Comparison of ENCODE assay signal across 21 cellular contexts in genomic region chr4:7542781-7543180, GRCh38.
"Had no signal": no experiment of that assay in that cellular context is flagged by ENCODE, and none has a peak within 500 bp of the region (broad histone marks: within the 10 kb centered on the region; RNA-seq: fewer than 3 reads in every experiment).

No MANE protein-coding gene starts in this region.

- H3K4me2 ChIP-seq: hepatocyte had no signal

- H2AFZ ChIP-seq: hepatocyte had no signal

- ATAC-seq: foreskin keratinocyte, gastroesophageal sphincter, heart left ventricle, left cardiac atrium, left lung, left ventricle myocardium superior had no signal

- H3K4me1 Mint-ChIP-seq: memory B cell had no signal

- H3K79me2 ChIP-seq: hepatocyte had no signal

- H3K4me3 Mint-ChIP-seq: immature natural killer cell, memory B cell had no signal

- H3K4me1 ChIP-seq: heart left ventricle, left lung had no signal

- H3K4me3 ChIP-seq: coronary artery, dorsolateral prefrontal cortex, esophagus muscularis mucosa, gastroesophageal sphincter, heart left ventricle, hepatocyte, left lung, lung had no signal

- H3K9me3 Mint-ChIP-seq: immature natural killer cell had no signal

- DNase-seq: dermis blood vessel endothelial cell; dorsolateral prefrontal cortex; effector CD4-positive, alpha-beta T cell; effector memory CD4-positive, alpha-beta T cell; foreskin keratinocyte; hypothalamus; immature natural killer cell; islet precursor cell; left cardiac atrium; left ventricle myocardium superior; mammary epithelial cell; mesendoderm; midbrain had no signal

- H3K9me3 ChIP-seq: esophagus muscularis mucosa, gastroesophageal sphincter, left lung had no signal

- H3K36me3 ChIP-seq: esophagus muscularis mucosa, gastroesophageal sphincter, heart left ventricle, left lung had no signal

- H3K27me3 ChIP-seq: dorsolateral prefrontal cortex, esophagus muscularis mucosa, foreskin keratinocyte, gastroesophageal sphincter, heart left ventricle, hepatocyte, left lung had no signal

- H3K27ac ChIP-seq: coronary artery, dorsolateral prefrontal cortex, esophagus muscularis mucosa, foreskin keratinocyte, gastroesophageal sphincter, heart left ventricle, hepatocyte, left lung had no signal

- H3K27ac Mint-ChIP-seq: memory B cell had no signal
